14 cellular contexts compared by ENCODE assay signal in genomic region chr14:30673071-30673470, GRCh38. TPM values are rescaled to one million over a fixed set of nuclear protein-coding genes. Genes with fewer than 3 reads are reported as not detected.
A peak's percentile ranks its signal among the peaks of the same experiment; 100 is the strongest.
DNase-seq lines count a peak whose midpoint lies in the region; ATAC-seq, FAIRE-seq and TF ChIP-seq lines count a peak whose summit lies in the region.
"Had no signal": no experiment of that assay in that cellular context is flagged by ENCODE, and none has a peak within 500 bp of the region (broad histone marks: within the 10 kb centered on the region; RNA-seq: fewer than 3 reads in every experiment).

No MANE protein-coding gene starts in this region.

- H3K4me3 ChIP-seq in adipocyte (ENCODE audit: low read length), result no peak overlapping the region
- H3K4me3 ChIP-seq in pancreas, result no peak overlapping the region
- H3K4me3 ChIP-seq: BLaER1 treated with 17β-estradiol and CSF1 and Interleukin-3, amounts not matched to agents 10 nM and 100 nM; GM23248 had no signal

- FAIRE-seq in A204.1 (lab: Jason Lieb, UNC) (peak; percentile 51), pancreas (lab: Jason Lieb, UNC) (peak; percentile 76)

- H3K4me3 Mint-ChIP-seq in mesothelial cell of epicardium, result no peak overlapping the region
- H3K4me3 Mint-ChIP-seq: CD4-positive, CD25-positive, alpha-beta regulatory T cell had no signal

- H3K27me3 Mint-ChIP-seq in mesothelial cell of epicardium (ENCODE audit: low read depth), result no peaks in the 10 kb centered on the region
- H3K27me3 Mint-ChIP-seq: CD4-positive, CD25-positive, alpha-beta regulatory T cell had no signal

- H3K9me3 ChIP-seq in adipocyte (ENCODE audit: control insufficient read depth, low read length), result no peaks in the 10 kb centered on the region
- H3K9me3 ChIP-seq in pancreas, result no peaks in the 10 kb centered on the region
- H3K9me3 ChIP-seq: BLaER1 treated with 17β-estradiol and CSF1 and Interleukin-3, amounts not matched to agents 10 nM and 100 nM had no signal

- H3K9me3 Mint-ChIP-seq in mesothelial cell of epicardium, result peaks cover 3% of the 10 kb centered on the region

- H3K27ac ChIP-seq in pancreas, result no peak overlapping the region
- H3K27ac ChIP-seq: BLaER1 treated with 17β-estradiol and CSF1 and Interleukin-3, amounts not matched to agents 10 nM and 100 nM; GM23248 had no signal

- H3K36me3 ChIP-seq in adipocyte (ENCODE audit: control insufficient read depth, insufficient read depth, low read length, severe bottlenecking) (peaks cover 56% of the 10 kb centered on the region), pancreas (peaks cover 0 to 19% (median 3%) of the 10 kb centered on the region in 3 donors)

- no peak overlapping the region for H3K9ac ChIP-seq in adipocyte (ENCODE audit: low read length)
- H3K9ac ChIP-seq: BLaER1 treated with 17β-estradiol and CSF1 and Interleukin-3, amounts not matched to agents 10 nM and 100 nM; GM23248 had no signal

- WGBS in pancreas, 2 donors, result 71 to 75% methylated on average over 1 of the region's 1 CpG

- ATAC-seq in pancreas (no peak), GM19395 (IDR thresholded peaks at IDR 0.05; ENCODE audit: unreplicated experiment) (no peak)

- no peak overlapping the region for H3K27ac Mint-ChIP-seq in mesothelial cell of epicardium

- intact Hi-C loops in pancreas (cut with DNase I), result no loop called here

- peaks cover 30% of the 10 kb centered on the region for H3K36me3 Mint-ChIP-seq in mesothelial cell of epicardium

- H3K4me1 ChIP-seq in adipocyte (ENCODE audit: control insufficient read depth, insufficient read depth, low read length) (no peaks in the 10 kb centered on the region), pancreas (peaks cover 0 to 7% (median 6%) of the 10 kb centered on the region in 3 donors)
- H3K4me1 ChIP-seq: BLaER1 treated with 17β-estradiol and CSF1 and Interleukin-3, amounts not matched to agents 10 nM and 100 nM had no signal

- H3K27me3 ChIP-seq in adipocyte (replicated peaks; ENCODE audit: control insufficient read depth, insufficient read depth, low read length), result no peaks in the 10 kb centered on the region
- H3K27me3 ChIP-seq in pancreas, result no peaks in the 10 kb centered on the region
- H3K27me3 ChIP-seq: BLaER1 treated with 17β-estradiol and CSF1 and Interleukin-3, amounts not matched to agents 10 nM and 100 nM had no signal

- no peaks in the 10 kb centered on the region for H3K4me1 Mint-ChIP-seq in mesothelial cell of epicardium

- TF ChIP-seq CTCF in pancreas (IDR thresholded peaks at IDR 0.05) (no peak), mesothelial cell of epicardium (IDR thresholded peaks at IDR 0.05; ENCODE audit: unreplicated experiment) (no peak)

- DNase-seq in adipocyte (ENCODE audit: low read depth), result peak; percentile 33
- DNase-seq in fibroblast of gingiva (ENCODE audit: low read depth), result peak; percentile 20
- no peak for DNase-seq in pancreas
- DNase-seq in mesothelial cell of epicardium (ENCODE audit: low spot score in 2 of 2, unreplicated experiment in 2 of 2), result no peak
- DNase-seq in DMS79 (lab: John Stamatoyannopoulos, UW), result no peak
- DNase-seq: 8988T; ACHN; CD4-positive, CD25-positive, alpha-beta regulatory T cell; DMS53; GM23248; H7 had no signal

RNA-seq across cellular contexts. Expression of gene SCFD1, which starts 51.0 kb away (rescaled TPM):
- 10 to 100 TPM; 47.0 to 58.4 (median 53.5) TPM for total RNA-seq in pancreas
- 10 to 100 TPM; 67.3 to 71.5 TPM for polyA plus RNA-seq in pancreas
- 94.6 to 103 TPM (median 99.4 TPM) in 3 replicates for total RNA-seq in mesothelial cell of epicardium

Comparison
In these comparisons a context has a peak if more than half of its experiments do, and no peak if none do; other contexts are left out.
1. DNase-seq: peak in adipocyte (single experiment) and fibroblast of gingiva (single experiment); none in pancreas (0 of 6), mesothelial cell of epicardium (0 of 2) and DMS79 (single experiment).